ENCODE assay signal across 1 cellular context in the genomic region with DNA sequence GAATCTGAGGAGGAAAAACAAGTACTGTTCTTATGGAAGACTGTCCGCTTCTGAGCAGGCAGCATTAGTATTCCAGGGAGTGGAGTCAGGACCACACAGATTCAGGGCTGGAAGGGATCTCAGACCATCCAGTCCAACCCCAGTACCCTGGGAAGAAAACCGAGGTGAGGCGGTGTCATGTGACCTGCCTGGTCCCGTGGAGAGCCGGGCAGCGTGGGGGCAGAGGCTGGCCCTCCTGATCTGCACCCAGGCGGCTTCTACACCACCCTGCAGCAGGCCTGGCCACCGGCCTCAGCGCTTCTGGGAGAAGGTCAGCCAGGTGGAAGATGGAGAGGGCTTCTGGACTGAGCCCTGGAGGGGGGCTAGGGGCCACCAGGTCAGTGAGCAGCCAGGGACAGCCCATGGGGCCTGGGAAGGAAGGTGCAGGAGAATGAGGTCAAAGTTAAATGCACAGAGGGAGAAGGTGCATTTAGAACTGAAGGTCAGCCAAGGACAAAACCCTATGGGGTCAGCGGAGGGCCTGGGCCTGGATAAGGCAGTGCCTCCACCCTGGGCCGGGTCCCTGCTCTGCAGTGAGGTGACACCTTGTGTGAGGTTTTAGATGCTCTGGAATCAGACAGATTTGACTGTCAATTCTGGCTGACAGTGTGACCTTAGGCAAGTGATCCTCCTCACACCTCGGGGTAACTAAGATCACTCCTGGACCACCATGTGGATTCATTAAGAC.
TF ChIP-seq lines count a peak whose summit lies in the region.

No MANE protein-coding gene starts in this region.

TF ChIP-seq in HEK293T, 16 proteins besides CTCF, POLR2A, EP300 and RAD21 (continued from another document):
- TF ChIP-seq SUZ12 (IDR thresholded peaks at IDR 0.05): no peak
